Comparison of ENCODE assay signal across 10 cellular contexts in genomic region chr2:238848566-238848940, GRCh38. TPM values are rescaled to one million over a fixed set of nuclear protein-coding genes. Genes with fewer than 3 reads are reported as not detected.
DNase-seq lines count a peak whose midpoint lies in the region; ATAC-seq and TF ChIP-seq lines count a peak whose summit lies in the region.
"Had no signal": no experiment of that assay in that cellular context is flagged by ENCODE, and none has a peak within 500 bp of the region (broad histone marks: within the 10 kb centered on the region; RNA-seq: fewer than 3 reads in every experiment).

No MANE protein-coding gene starts in this region.

- H3K9me3 Mint-ChIP-seq in activated naive CD8-positive, alpha-beta T cell treated with anti-CD3 and anti-CD28 coated beads for 36 hours, result no peaks in the 10 kb centered on the region
- H3K9me3 Mint-ChIP-seq in activated CD4-positive, alpha-beta memory T cell treated with anti-CD3 and anti-CD28 coated beads, Interleukin-2, amount 10 ng/mL, durations not matched to agents 7 days and 5 days, result no peaks in the 10 kb centered on the region
- H3K9me3 Mint-ChIP-seq: stimulated activated naive B cell treated with anti-CD40 and anti-IgM and Interleukin-4, amounts not matched to agents 10 μg/mL and 1 μg/mL and 100 μg/mL, for 72 hours had no signal

- H3K4me1 Mint-ChIP-seq in activated naive CD8-positive, alpha-beta T cell treated with anti-CD3 and anti-CD28 coated beads for 36 hours, result no peaks in the 10 kb centered on the region
- no peaks in the 10 kb centered on the region for H3K4me1 Mint-ChIP-seq in activated CD4-positive, alpha-beta memory T cell treated with anti-CD3 and anti-CD28 coated beads, Interleukin-2, amount 10 ng/mL, durations not matched to agents 7 days and 5 days
- H3K4me1 Mint-ChIP-seq: stimulated activated naive B cell treated with anti-CD40 and anti-IgM and Interleukin-4, amounts not matched to agents 10 μg/mL and 1 μg/mL and 100 μg/mL, for 72 hours had no signal

- no peak overlapping the region for H3K27ac Mint-ChIP-seq in activated naive CD8-positive, alpha-beta T cell treated with anti-CD3 and anti-CD28 coated beads for 36 hours
- no peak overlapping the region for H3K27ac Mint-ChIP-seq in activated CD4-positive, alpha-beta memory T cell treated with anti-CD3 and anti-CD28 coated beads, Interleukin-2, amount 10 ng/mL, durations not matched to agents 7 days and 5 days
- H3K27ac Mint-ChIP-seq: stimulated activated naive B cell treated with anti-CD40 and anti-IgM and Interleukin-4, amounts not matched to agents 10 μg/mL and 1 μg/mL and 100 μg/mL, for 72 hours had no signal

- ATAC-seq in Right ventricle myocardium superior (ENCODE audit: poor library complexity) (peak; percentile 14), Right ventricle myocardium inferior (no peak), heart right ventricle (peak in 3 of 8 donors; percentile 6 to 19 (median 12)), GM21367 (IDR thresholded peaks at IDR 0.05; ENCODE audit: unreplicated experiment) (no peak), HG02678 (IDR thresholded peaks at IDR 0.05; ENCODE audit: unreplicated experiment) (no peak)
- ATAC-seq: stimulated activated naive B cell treated with anti-CD40 and anti-IgM and Interleukin-4, amounts not matched to agents 10 μg/mL and 1 μg/mL and 100 μg/mL, for 72 hours had no signal

- intact Hi-C loops in Right ventricle myocardium superior (cut with DNase I) (no loop called here), Right ventricle myocardium inferior (cut with DNase I) (loop anchor here (5.0 kb wide), 1 partner anchor 99 kb away; no protein-coding TSS in a partner anchor), heart right ventricle (cut with DNase I) (no loop called here)

- peaks cover 70% of the 10 kb centered on the region for H3K27me3 Mint-ChIP-seq in activated naive CD8-positive, alpha-beta T cell treated with anti-CD3 and anti-CD28 coated beads for 36 hours
- H3K27me3 Mint-ChIP-seq in activated CD4-positive, alpha-beta memory T cell treated with anti-CD3 and anti-CD28 coated beads, Interleukin-2, amount 10 ng/mL, durations not matched to agents 7 days and 5 days, result peaks cover 66% of the 10 kb centered on the region

- CTCF ChIA-PET in activated CD4-positive, alpha-beta memory T cell treated with anti-CD3 and anti-CD28 coated beads, Interleukin-2, amount 10 ng/mL, durations not matched to agents 7 days and 5 days (lab: Charles Lee), result no interaction called here

- 4 to 6% methylated on average over 44 of the region's 44 CpGs for WGBS in heart right ventricle, 2 donors

- H3K36me3 ChIP-seq in heart right ventricle (no peaks in the 10 kb centered on the region), neutrophil (no peaks in the 10 kb centered on the region)

- H3K4me3 Mint-ChIP-seq in activated naive CD8-positive, alpha-beta T cell treated with anti-CD3 and anti-CD28 coated beads for 36 hours, result no peak overlapping the region
- H3K4me3 Mint-ChIP-seq in activated CD4-positive, alpha-beta memory T cell treated with anti-CD3 and anti-CD28 coated beads, Interleukin-2, amount 10 ng/mL, durations not matched to agents 7 days and 5 days, result no peak overlapping the region

- H3K9me3 ChIP-seq in heart right ventricle (no peaks in the 10 kb centered on the region), neutrophil (no peaks in the 10 kb centered on the region)

- H3K27ac ChIP-seq in heart right ventricle (peak overlapping the region in 5 of 10 donors; percentile 10 to 64 (median 60)), neutrophil (peak overlapping the region; percentile 13)

- DNase-seq in Right ventricle myocardium superior (peak; percentile 46), Right ventricle myocardium inferior (ENCODE audit: missing footprints) (no peak), heart right ventricle (no peak)
- DNase-seq in activated naive CD8-positive, alpha-beta T cell treated with anti-CD3 and anti-CD28 coated beads for 36 hours, result no peak
- no peak for DNase-seq in activated CD4-positive, alpha-beta memory T cell treated with anti-CD3 and anti-CD28 coated beads, Interleukin-2, amount 10 ng/mL, durations not matched to agents 7 days and 5 days
- DNase-seq: erythroblast; stimulated activated naive B cell treated with anti-CD40 and anti-IgM and Interleukin-4, amounts not matched to agents 10 μg/mL and 1 μg/mL and 100 μg/mL, for 72 hours had no signal

- H3K4me3 ChIP-seq in heart right ventricle (peak overlapping the region; percentile 28 to 65 (median 54)), neutrophil (ENCODE audit: low read depth in 1 of 2, low read length in 1 of 2) (peak overlapping the region; percentile 53 to 61)

- H3K4me1 ChIP-seq in heart right ventricle (peaks cover 0 to 24% (median 10%) of the 10 kb centered on the region in 9 donors), neutrophil (ENCODE audit: control insufficient read depth in 1 of 2, insufficient read depth in 1 of 2, low read depth in 1 of 2, low read length in 1 of 2) (peaks cover 19 to 32% of the 10 kb centered on the region in 2 experiments)

- TF ChIP-seq CTCF in heart right ventricle (IDR thresholded peaks at IDR 0.05) (no peak), neutrophil (IDR thresholded peaks at IDR 0.05) (no peak)

- H3K27me3 ChIP-seq in heart right ventricle (peaks cover 14 to 98% (median 87%) of the 10 kb centered on the region in 7 donors), neutrophil (peaks cover 100% of the 10 kb centered on the region)

- POLR2A ChIA-PET in activated CD4-positive, alpha-beta memory T cell treated with anti-CD3 and anti-CD28 coated beads, Interleukin-2, amount 10 ng/mL, durations not matched to agents 7 days and 5 days (lab: Charles Lee), result no interaction called here

- no peaks in the 10 kb centered on the region for H3K36me3 Mint-ChIP-seq in activated naive CD8-positive, alpha-beta T cell treated with anti-CD3 and anti-CD28 coated beads for 36 hours
- no peaks in the 10 kb centered on the region for H3K36me3 Mint-ChIP-seq in activated CD4-positive, alpha-beta memory T cell treated with anti-CD3 and anti-CD28 coated beads, Interleukin-2, amount 10 ng/mL, durations not matched to agents 7 days and 5 days (ENCODE audit: low read depth)
- H3K36me3 Mint-ChIP-seq: stimulated activated naive B cell treated with anti-CD40 and anti-IgM and Interleukin-4, amounts not matched to agents 10 μg/mL and 1 μg/mL and 100 μg/mL, for 72 hours had no signal

RNA-seq across cellular contexts. Expression of gene TWIST2, which starts 0.7 kb away (rescaled TPM):
- total RNA-seq in Right ventricle myocardium superior (1.9 TPM), Right ventricle myocardium inferior (2.6 TPM), heart right ventricle (1 to 10 TPM in 5 of 10 donors, under 1 TPM in 5; 0.19 to 3.2 (median 0.87) TPM)
- polyA plus RNA-seq in heart right ventricle, result 1 to 10 TPM; 2.7 to 3.5 TPM
- total RNA-seq in activated naive CD8-positive, alpha-beta T cell treated with anti-CD3 and anti-CD28 coated beads for 36 hours, result not detected
- not detected for total RNA-seq in activated CD4-positive, alpha-beta memory T cell treated with anti-CD3 and anti-CD28 coated beads, Interleukin-2, amount 10 ng/mL, durations not matched to agents 7 days and 5 days
